9 cellular contexts compared by ENCODE assay signal in genomic region chr7:119916501-119916900, GRCh38.
"Had no signal": no experiment of that assay in that cellular context is flagged by ENCODE, and none has a peak within 500 bp of the region (broad histone marks: within the 10 kb centered on the region; RNA-seq: fewer than 3 reads in every experiment).

No MANE protein-coding gene starts in this region.

- H3K27ac ChIP-seq: GM23248, HL-60 had no signal

- FAIRE-seq: HepG2 had no signal

- DNase-seq: GM23248, GOT3, H7, HFFc6, KG1 had no signal

- H3K4me3 ChIP-seq: GM23248, HAP-1 had no signal

- H3K36me3 ChIP-seq: HAP-1 had no signal

- H3K4me1 ChIP-seq: HAP-1 had no signal

- H3K9me3 ChIP-seq: HAP-1 had no signal

- ATAC-seq: HCT116, HepG2 had no signal
